In genomic region chr17:60102632-60103047, GRCh38 we compare ENCODE assay signal across 8 cellular contexts. TPM values are rescaled to one million over a fixed set of nuclear protein-coding genes. Genes with fewer than 3 reads are reported as not detected.
DNase-seq lines count a peak whose midpoint lies in the region; ATAC-seq, FAIRE-seq and TF ChIP-seq lines count a peak whose summit lies in the region.

No MANE protein-coding gene starts in this region.

- no peak for ATAC-seq in GM21576 (IDR thresholded peaks at IDR 0.05; ENCODE audit: unreplicated experiment)

- TF ChIP-seq POLR2A in GM12892 (IDR thresholded peaks at IDR 0.05; ENCODE audit: low read depth, low read length) (no peak), thyroid gland (IDR thresholded peaks at IDR 0.05) (no peak)

- no peak overlapping the region for H3K27ac ChIP-seq in thyroid gland

- H3K4me1 Mint-ChIP-seq in activated naive CD4-positive, alpha-beta T cell treated with anti-CD3 and anti-CD28 coated beads, Interleukin-2, amount 50 U/mL, for 24 hours = peaks cover 11% of the 10 kb centered on the region

- H3K36me3 Mint-ChIP-seq in activated naive CD4-positive, alpha-beta T cell treated with anti-CD3 and anti-CD28 coated beads, Interleukin-2, amount 50 U/mL, for 24 hours = no peaks in the 10 kb centered on the region

- no peaks in the 10 kb centered on the region for H3K27me3 ChIP-seq in thyroid gland

- H3K27me3 Mint-ChIP-seq in activated naive CD4-positive, alpha-beta T cell treated with anti-CD3 and anti-CD28 coated beads, Interleukin-2, amount 50 U/mL, for 24 hours = peaks cover 22% of the 10 kb centered on the region

- H3K4me1 ChIP-seq in thyroid gland = no peaks in the 10 kb centered on the region

- H3K9me3 ChIP-seq in thyroid gland = no peaks in the 10 kb centered on the region

- H3K27ac Mint-ChIP-seq in activated naive CD4-positive, alpha-beta T cell treated with anti-CD3 and anti-CD28 coated beads, Interleukin-2, amount 50 U/mL, for 24 hours = no peak overlapping the region

- WGBS in thyroid gland, 2 donors = 7 to 17% methylated on average over 14 to 19 of the region's 19 CpGs

- no peak for TF ChIP-seq CTCF in thyroid gland (IDR thresholded peaks at IDR 0.05)

- H3K4me3 Mint-ChIP-seq in activated naive CD4-positive, alpha-beta T cell treated with anti-CD3 and anti-CD28 coated beads, Interleukin-2, amount 50 U/mL, for 24 hours = peak overlapping the region; percentile 78

- H3K4me3 ChIP-seq in thyroid gland (replicated peaks in 1 of 3) = peak overlapping the region in 1 of 3 donors; percentile 1

- H3K9me3 Mint-ChIP-seq in activated naive CD4-positive, alpha-beta T cell treated with anti-CD3 and anti-CD28 coated beads, Interleukin-2, amount 50 U/mL, for 24 hours = no peaks in the 10 kb centered on the region

- no peaks in the 10 kb centered on the region for H3K36me3 ChIP-seq in thyroid gland

- intact Hi-C loops in thyroid gland (cut with DNase I) = loop anchor here (10.0 kb wide), 1 partner anchor 322 kb away; the partner anchor contains the start of gene CHCT1

- FAIRE-seq in GM12892 (lab: Jason Lieb, UNC) = peak; percentile 92
- FAIRE-seq in HTR-8/SVneo (lab: Jason Lieb, UNC) = no peak

- DNase-seq in GM12892 (ENCODE audit: insufficient read length) (no peak), NOMO-1 (lab: John Stamatoyannopoulos, UW; ENCODE audit: unreplicated experiment in 2 of 2) (peak; percentile 55 to 72), inferior parietal cortex (ENCODE audit: extremely low spot score) (peak; percentile 51), thyroid gland (peak; percentile 11 to 21), HTR-8/SVneo (ENCODE audit: insufficient read length, low spot score) (no peak), DMS 273 treated with DMSO at 0.1 percent for 48 hours (lab: John Stamatoyannopoulos, UW) (no peak)

RNA-seq across cellular contexts. Expression of gene HEATR6, which starts 23.9 kb away (rescaled TPM):
- 7.3 TPM for polyA plus RNA-seq in GM12892 (2012; ENCODE audit: missing spikeins)
- total RNA-seq in thyroid gland = 10 to 100 TPM; 12.3 to 26.2 (median 19.9) TPM

RNA-seq across cellular contexts. Expression of gene CA4, which starts 47.1 kb away (rescaled TPM):
- not detected for polyA plus RNA-seq in GM12892 (2012; ENCODE audit: missing spikeins)
- 10 to 100 TPM; 22.7 to 56.5 (median 26.3) TPM for total RNA-seq in thyroid gland

Comparison
In these comparisons a context has a peak if more than half of its experiments do, and no peak if none do; other contexts are left out.
1. DNase-seq: peak in NOMO-1 (2 of 2), inferior parietal cortex (single experiment) and thyroid gland (2 of 2); none in GM12892 (single experiment), HTR-8/SVneo (single experiment) and DMS 273 treated with DMSO at 0.1 percent for 48 hours (single experiment).